Comparison of ENCODE assay signal across 31 cellular contexts in genomic region chr9:135573124-135573523, GRCh38. TPM values are rescaled to one million over a fixed set of nuclear protein-coding genes. Genes with fewer than 3 reads are reported as not detected.
"Had no signal": no experiment of that assay in that cellular context is flagged by ENCODE, and none has a peak within 500 bp of the region (broad histone marks: within the 10 kb centered on the region; RNA-seq: fewer than 3 reads in every experiment).

No MANE protein-coding gene starts in this region.

- DNase-seq: stimulated activated CD4-positive, alpha-beta T cell treated with anti-CD3 and anti-CD28 coated beads, Interleukin-2, amount 100 ng/mL, for 48 hours; stimulated activated CD4-positive, alpha-beta T cell treated with anti-CD3 and anti-CD28 coated beads, Interleukin-4, amount 100 ng/mL, for 1 hour; stimulated activated CD4-positive, alpha-beta T cell treated with anti-CD3 and anti-CD28 coated beads, Interleukin-4, amount 100 ng/mL, for 24 hours; stimulated activated CD4-positive, alpha-beta T cell treated with anti-CD3 and anti-CD28 coated beads, Interleukin-4, amount 100 ng/mL, for 4 hours; stimulated activated CD8-positive, alpha-beta memory T cell treated with anti-CD3 and anti-CD28 coated beads, Interleukin-4, amount 100 ng/mL, for 48 hours; stimulated activated naive B cell treated with anti-CD40 and anti-IgM and Interleukin-4, amounts not matched to agents 10 μg/mL and 1 μg/mL and 100 μg/mL, for 72 hours; stimulated activated naive CD4-positive, alpha-beta T cell; stimulated activated naive CD4-positive, alpha-beta T cell treated with Interleukin-2 at 50 U/mL for 16 hours; stimulated activated naive CD8-positive, alpha-beta T cell treated with anti-CD3 and anti-CD28 coated beads, Interleukin-15, amount 100 ng/mL, for 72 hours; stimulated activated naive CD8-positive, alpha-beta T cell treated with anti-CD3 and anti-CD28 coated beads, Interleukin-15, Interleukin-2, amounts not matched to agents 100 U/mL and 50 U/mL, for 24 hours; substantia nigra; testis; thyroid gland; tibial artery; transverse colon; trophoblast cell; upper lobe of left lung; upper lobe of right lung; uterus had no signal

- H3K36me3 ChIP-seq: stomach, suprapubic skin, thoracic aorta, thyroid gland, tibial artery, tibial nerve, transverse colon, upper lobe of left lung, upper lobe of right lung, uterus, vagina had no signal

- H3K27me3 ChIP-seq: testis, thyroid gland, tibial nerve, transverse colon, upper lobe of left lung, upper lobe of right lung, uterus, vagina had no signal

- ATAC-seq: stimulated activated effector memory CD8-positive, alpha-beta T cell treated with anti-CD3 and anti-CD28 coated beads, Interleukin-12 subunit alpha, Interleukin-12 subunit beta, amount 100 ng/mL, for 72 hours; stimulated activated memory B cell treated with anti-CD40 and anti-IgM and Interleukin-4, amounts not matched to agents 10 μg/mL and 1 μg/mL and 100 μg/mL, for 72 hours; stimulated activated naive B cell treated with anti-CD40 and anti-IgM and Interleukin-4, amounts not matched to agents 10 μg/mL and 1 μg/mL and 100 μg/mL, for 72 hours; stimulated activated naive CD8-positive, alpha-beta T cell treated with anti-CD3 and anti-CD28 coated beads, Interleukin-15, amount 100 ng/mL, for 72 hours; stimulated activated naive CD8-positive, alpha-beta T cell treated with anti-CD3 and anti-CD28 coated beads, Interleukin-15, Interleukin-2, amounts not matched to agents 100 U/mL and 50 U/mL, for 24 hours; upper lobe of right lung had no signal

- H3K9me3 ChIP-seq: suprapubic skin, testis, thoracic aorta, thyroid gland, tibial artery, transverse colon, uterus, vagina had no signal

- FAIRE-seq: urothelium cell line had no signal

- H3K4me1 ChIP-seq: stomach, suprapubic skin, testis, tibial artery, tibial nerve, transverse colon, upper lobe of left lung, upper lobe of right lung, uterus, vagina had no signal

- H3K4me3 ChIP-seq: stomach, suprapubic skin, testis, thoracic aorta, thyroid gland, tibial artery, tibial nerve, transverse colon, upper lobe of left lung, upper lobe of right lung, uterus, vagina had no signal

- H3K27ac ChIP-seq: stomach, suprapubic skin, testis, thoracic aorta, thyroid gland, tibial artery, tibial nerve, transverse colon, upper lobe of left lung, upper lobe of right lung, uterus, vagina had no signal

RNA-seq across cellular contexts. Expression of gene PAEP, which starts 11.6 kb away (rescaled TPM):
- total RNA-seq: stomach, subcutaneous adipose tissue, temporal lobe, testis, thoracic aorta, thyroid gland, tibial nerve, transverse colon, upper lobe of right lung, ureter, urinary bladder, uterus, vagina had no signal
- polyA plus RNA-seq: stomach, urinary bladder had no signal

RNA-seq across cellular contexts. Expression of gene OBP2A, which starts 27.2 kb away (rescaled TPM):
- total RNA-seq: stomach, subcutaneous adipose tissue, temporal lobe, thoracic aorta, thyroid gland, tibial nerve, transverse colon, upper lobe of left lung, upper lobe of right lung, ureter, urinary bladder, uterus, vagina had no signal
- polyA plus RNA-seq: stomach, urinary bladder had no signal

RNA-seq across cellular contexts. Expression of gene LCN1, which starts 51.9 kb away (rescaled TPM):
- total RNA-seq: stomach, subcutaneous adipose tissue, suprapubic skin, temporal lobe, testis, thoracic aorta, thyroid gland, tibial nerve, transverse colon, upper lobe of left lung, upper lobe of right lung, ureter, urinary bladder, vagina had no signal
- polyA plus RNA-seq: stomach, urinary bladder had no signal
